28 cellular contexts compared by ENCODE assay signal in the genomic region with DNA sequence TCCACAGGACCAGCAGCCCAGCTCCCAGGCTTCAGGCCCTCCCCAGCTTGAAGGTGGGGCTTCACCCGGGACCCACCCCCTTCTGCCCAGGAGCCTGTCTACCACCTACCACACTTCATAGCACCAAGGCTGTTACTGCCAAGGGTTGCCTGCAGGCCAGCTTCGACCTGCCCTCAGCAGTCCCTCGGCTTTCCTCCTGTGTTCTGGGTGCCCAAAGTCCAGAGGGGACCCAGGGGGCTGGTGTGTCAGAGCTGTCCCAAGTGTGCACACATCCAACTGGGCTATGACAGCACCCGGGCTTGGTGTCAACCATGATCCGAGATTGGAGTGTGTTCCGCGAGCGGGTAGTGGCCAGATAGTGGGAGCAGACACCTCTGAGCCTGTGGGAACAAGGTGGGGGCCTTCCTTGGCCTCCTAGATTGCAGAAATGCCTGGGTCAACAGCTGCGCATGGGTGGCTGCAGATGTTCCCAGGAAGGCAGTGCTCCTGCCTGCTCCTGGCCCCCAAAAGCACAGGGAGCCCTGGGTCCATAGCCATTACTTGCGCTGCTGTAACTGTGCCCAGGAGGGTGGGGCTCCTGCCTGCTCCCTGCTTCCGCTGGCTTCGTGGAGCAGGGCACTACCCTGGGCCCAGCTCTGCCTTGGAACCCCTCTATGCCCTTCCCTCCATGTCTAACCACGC. TPM values are rescaled to one million over a fixed set of nuclear protein-coding genes. Genes with fewer than 3 reads are reported as not detected.
"Had no signal": no experiment of that assay in that cellular context is flagged by ENCODE, and none has a peak within 500 bp of the region (broad histone marks: within the 10 kb centered on the region; RNA-seq: fewer than 3 reads in every experiment).

No MANE protein-coding gene starts in this region.

- H3K27me3 ChIP-seq: ascending aorta, body of pancreas, MG63, Peyer's patch, SJSA1 had no signal

- H3K9me3 ChIP-seq: ascending aorta, body of pancreas, MG63, Peyer's patch, SJSA1 had no signal

- ATAC-seq: activated CD4-positive, CD25-positive, alpha-beta regulatory T cell treated with anti-CD3 and anti-CD28 coated beads, Interleukin-2, amount 50 U/mL, for 24 hours; activated CD8-positive, alpha-beta T cell treated with anti-CD3 and anti-CD28 coated beads, Interleukin-2, amount 10 ng/mL, durations not matched to agents 7 days and 5 days; body of pancreas; SK-N-SH treated with all-trans-retinoic acid at 6 μM for 48 hours had no signal

- H3K9ac ChIP-seq: KMS-11 had no signal

- H3K4me1 ChIP-seq: ascending aorta, body of pancreas, Peyer's patch, SJSA1 had no signal

- H3K27ac ChIP-seq: ascending aorta, body of pancreas, KMS-11, Peyer's patch, RWPE1, SJSA1 had no signal

- H3K4me3 ChIP-seq: ascending aorta, body of pancreas, MG63, Peyer's patch, SJSA1 had no signal

- H3K27ac Mint-ChIP-seq: activated CD8-positive, alpha-beta T cell treated with anti-CD3 and anti-CD28 coated beads, Interleukin-2, amount 10 ng/mL, durations not matched to agents 7 days and 5 days; activated naive CD4-positive, alpha-beta T cell treated with anti-CD3 and anti-CD28 coated beads, Interleukin-2, amount 50 U/mL, for 24 hours; T-helper 2 cell treated with Interferon-gamma antibody and Interleukin-4, amounts not matched to agents 5 μg/mL and 100 μg/mL, for 36 hours had no signal

- H3K4me2 ChIP-seq: KMS-11 had no signal

- H3K4me3 Mint-ChIP-seq: activated CD8-positive, alpha-beta T cell treated with anti-CD3 and anti-CD28 coated beads, Interleukin-2, amount 10 ng/mL, durations not matched to agents 7 days and 5 days; activated naive CD4-positive, alpha-beta T cell treated with anti-CD3 and anti-CD28 coated beads, Interleukin-2, amount 50 U/mL, for 24 hours; T-helper 2 cell treated with Interferon-gamma antibody and Interleukin-4, amounts not matched to agents 5 μg/mL and 100 μg/mL, for 36 hours had no signal

- H3K36me3 ChIP-seq: ascending aorta, MG63, SJSA1 had no signal

- DNase-seq: activated CD4-positive, alpha-beta T cell treated with anti-CD3 and anti-CD28 coated beads for 4 hours; activated CD4-positive, alpha-beta T cell treated with anti-CD3 and anti-CD28 coated beads, Interleukin-2, amount 50 U/mL, for 4 hours; activated CD8-positive, alpha-beta memory T cell treated with anti-CD3 and anti-CD28 coated beads, Interleukin-2, amount 50 U/mL, for 48 hours; activated CD8-positive, alpha-beta T cell treated with anti-CD3 and anti-CD28 coated beads, Interleukin-2, amount 10 ng/mL, durations not matched to agents 7 days and 5 days; activated naive CD4-positive, alpha-beta T cell; activated T-cell treated with anti-CD3 and anti-CD28 coated beads, Interleukin-2, amount 50 U/mL, for 1 hour; body of pancreas; MG63; MV-4-11; NCI-H1092 treated with DMSO at 0.1 percent for 48 hours; NCI-H1417 treated with DMSO at 0.1 percent for 48 hours; NCI-H1694 treated with DMSO at 0.1 percent for 48 hours; NCI-H2029 treated with DMSO at 0.1 percent for 48 hours; NCI-H345; NCI-H510A treated with DMSO at 0.1 percent for 48 hours; NCI-H69; NK-92 treated with Interleukin-12 subunit alpha and Interleukin-12 subunit beta, amount 100 ng/mL, for 24 hours; SHP77; SW 1271 had no signal

RNA-seq across cellular contexts. Expression of gene SULT1B1, which starts 16.8 kb away (rescaled TPM):
- total RNA-seq: SJSA1 had no signal
